ENCODE assay signal across 1 cellular context in the genomic region with DNA sequence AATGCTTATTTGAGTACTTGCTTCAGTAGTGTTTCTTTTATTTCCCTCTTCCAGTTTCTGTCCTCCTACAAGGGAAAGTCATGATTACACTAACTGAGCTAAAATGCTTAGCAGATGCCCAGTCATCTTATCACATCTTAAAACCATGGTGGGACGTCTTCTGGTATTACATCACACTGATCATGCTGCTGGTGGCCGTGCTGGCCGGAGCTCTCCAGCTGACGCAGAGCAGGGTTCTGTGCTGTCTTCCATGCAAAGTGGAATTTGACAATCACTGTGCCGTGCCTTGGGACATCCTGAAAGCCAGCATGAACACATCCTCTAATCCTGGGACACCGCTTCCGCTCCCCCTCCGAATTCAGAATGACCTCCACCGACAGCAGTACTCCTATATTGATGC.
TF ChIP-seq lines count a peak whose summit lies in the region.

No MANE protein-coding gene starts in this region.

TF ChIP-seq in WTC11, 78 proteins besides CTCF, POLR2A, EP300 and RAD21 (continued from another document):
- no peak for TF ChIP-seq STAT6 (CRISPR knock-in tag; conservative IDR thresholded peaks at IDR 0.05; ENCODE audit: low read depth)
- no peak for TF ChIP-seq IRF2 (CRISPR knock-in tag; IDR thresholded peaks at IDR 0.05; ENCODE audit: borderline replicate concordance, low read depth)
- TF ChIP-seq FOXK1 (CRISPR knock-in tag; IDR thresholded peaks at IDR 0.05): no peak
